Comparison of ENCODE assay signal across 1 cellular context in genomic region chr22:16777284-16777924, GRCh38.
TF ChIP-seq lines count a peak whose summit lies in the region.

No MANE protein-coding gene starts in this region.

TF ChIP-seq in K562, 482 proteins besides CTCF, POLR2A, EP300 and RAD21 (continued from another document):
- no peak for TF ChIP-seq ZNF407 (IDR thresholded peaks at IDR 0.05; ENCODE audit: low read depth)
- TF ChIP-seq MYBL2 (IDR thresholded peaks at IDR 0.05; ENCODE audit: low read depth): no peak
- TF ChIP-seq MYBL2 (CRISPR knock-in tag; IDR thresholded peaks at IDR 0.05; ENCODE audit: borderline replicate concordance): no peak
- TF ChIP-seq POLR2H (tag; IDR thresholded peaks at IDR 0.05; ENCODE audit: low read depth): 0 out of 2 replicates have a peak, but pooled peaks have one; percentile 47
- TF ChIP-seq CHD2 (IDR thresholded peaks at IDR 0.05; ENCODE audit: low read depth, low read length): no peak
- peak; percentile 91 for TF ChIP-seq ZNF316 (IDR thresholded peaks at IDR 0.05)
- no peak for TF ChIP-seq ARID4B (CRISPR knock-in tag; IDR thresholded peaks at IDR 0.05)
- peak; percentile 66 for TF ChIP-seq C11orf30 (IDR thresholded peaks at IDR 0.05; ENCODE audit: low read depth)
- no peak for TF ChIP-seq ZNF592 (IDR thresholded peaks at IDR 0.05)
- no peak for TF ChIP-seq RBBP5 (IDR thresholded peaks at IDR 0.05; ENCODE audit: borderline replicate concordance, insufficient read depth, low read length, poor library complexity, severe bottlenecking)
- TF ChIP-seq ZNF197 (CRISPR knock-in tag; IDR thresholded peaks at IDR 0.05; ENCODE audit: low read depth): no peak
- peak; percentile 56 for TF ChIP-seq MEIS2 (IDR thresholded peaks at IDR 0.05; ENCODE audit: partially characterized antibody)
- TF ChIP-seq MAFF (IDR thresholded peaks at IDR 0.05; ENCODE audit: low read length): peak; percentile 34; the same call in 1 of the 2 replicates
- TF ChIP-seq ZNF140 (CRISPR knock-in tag; IDR thresholded peaks at IDR 0.05): 0 out of 2 replicates have a peak, but pooled peaks have one; percentile 13
- peak; percentile 18; the same call in 1 of the 2 replicates for TF ChIP-seq PKNOX1 (IDR thresholded peaks at IDR 0.05)
- peak; percentile 52; the same call in 1 of the 2 replicates for TF ChIP-seq MAFG (tag; conservative IDR thresholded peaks at IDR 0.05)
- TF ChIP-seq PBX2 (CRISPR knock-in tag; IDR thresholded peaks at IDR 0.05; ENCODE audit: low read depth): no peak
- peak; percentile 54 for TF ChIP-seq PBX2 (tag; conservative IDR thresholded peaks at IDR 0.05; ENCODE audit: low read depth)
- TF ChIP-seq MTA3 (IDR thresholded peaks at IDR 0.05; ENCODE audit: borderline replicate concordance): no peak
- TF ChIP-seq ZBTB49 (CRISPR knock-in tag; IDR thresholded peaks at IDR 0.05; ENCODE audit: borderline replicate concordance): no peak
- TF ChIP-seq ZNF507 (tag; conservative IDR thresholded peaks at IDR 0.05): 0 out of 2 replicates have a peak, but pooled peaks have one; percentile 27
- TF ChIP-seq DEAF1 (CRISPR knock-in tag; IDR thresholded peaks at IDR 0.05): no peak
